ENCODE assay signal across 10 cellular contexts in genomic region chr15:42576776-42577175, GRCh38. TPM values are rescaled to one million over a fixed set of nuclear protein-coding genes. Genes with fewer than 3 reads are reported as not detected.
DNase-seq lines count a peak whose midpoint lies in the region; ATAC-seq and TF ChIP-seq lines count a peak whose summit lies in the region.
"Had no signal": no experiment of that assay in that cellular context is flagged by ENCODE, and none has a peak within 500 bp of the region (broad histone marks: within the 10 kb centered on the region; RNA-seq: fewer than 3 reads in every experiment).

No MANE protein-coding gene starts in this region.

- TF ChIP-seq CTCF in left ventricle myocardium inferior (IDR thresholded peaks at IDR 0.05; ENCODE audit: borderline replicate concordance) (no peak), lower lobe of right lung (IDR thresholded peaks at IDR 0.05) (no peak), upper lobe of left lung (IDR thresholded peaks at IDR 0.05) (no peak)

- intact Hi-C loops in left ventricle myocardium inferior (cut with micrococcal nuclease) (no loop called here), right cardiac atrium (cut with DNase I) (no loop called here), lower lobe of right lung (cut with DNase I) (no loop called here)

- no peak for TF ChIP-seq POLR2A in upper lobe of left lung (IDR thresholded peaks at IDR 0.05)

- peaks cover 13% of the 10 kb centered on the region for H3K27me3 Mint-ChIP-seq in activated CD8-positive, alpha-beta T cell treated with anti-CD3 and anti-CD28 coated beads, Interleukin-2, amount 10 ng/mL, durations not matched to agents 7 days and 5 days (ENCODE audit: low read depth)

- H3K36me3 ChIP-seq in left ventricle myocardium inferior, result no peaks in the 10 kb centered on the region
- no peaks in the 10 kb centered on the region for H3K36me3 ChIP-seq in lower lobe of right lung
- no peaks in the 10 kb centered on the region for H3K36me3 ChIP-seq in upper lobe of left lung

- no peak for ATAC-seq in right cardiac atrium
- no peak for ATAC-seq in activated CD8-positive, alpha-beta T cell treated with anti-CD3 and anti-CD28 coated beads, Interleukin-2, amount 10 ng/mL, durations not matched to agents 7 days and 5 days
- ATAC-seq in lower lobe of right lung, result no peak
- no peak for ATAC-seq in upper lobe of left lung (ENCODE audit: low FRiP score in 2 of 2)
- ATAC-seq in HG02973 (IDR thresholded peaks at IDR 0.05; ENCODE audit: unreplicated experiment), result no peak
- ATAC-seq in HG03469 (IDR thresholded peaks at IDR 0.05; ENCODE audit: unreplicated experiment), result no peak

- H3K27me3 ChIP-seq in left ventricle myocardium inferior (ENCODE audit: low read depth) (no peaks in the 10 kb centered on the region), right cardiac atrium (ENCODE audit: control insufficient read depth, insufficient read depth) (no peaks in the 10 kb centered on the region), lower lobe of right lung (ENCODE audit: low read depth) (no peaks in the 10 kb centered on the region), upper lobe of left lung (no peaks in the 10 kb centered on the region)

- POLR2A ChIA-PET in activated CD8-positive, alpha-beta T cell treated with anti-CD3 and anti-CD28 coated beads, Interleukin-2, amount 10 ng/mL, durations not matched to agents 7 days and 5 days (lab: Charles Lee), result interaction anchor here (3.4 kb wide), 1 partner anchor 29 kb away, joined by 12 read pairs; no protein-coding TSS in a partner anchor

- CTCF ChIA-PET in activated CD8-positive, alpha-beta T cell treated with anti-CD3 and anti-CD28 coated beads, Interleukin-2, amount 10 ng/mL, durations not matched to agents 7 days and 5 days (lab: Charles Lee), result interaction anchor here (1.0 to 1.4 kb wide), 3 partner anchors 15 to 73 kb away, joined by 4 to 6 read pairs (median 4); no protein-coding TSS in a partner anchor

- H3K4me1 Mint-ChIP-seq in activated CD8-positive, alpha-beta T cell treated with anti-CD3 and anti-CD28 coated beads, Interleukin-2, amount 10 ng/mL, durations not matched to agents 7 days and 5 days (ENCODE audit: low read depth), result peaks cover 47% of the 10 kb centered on the region

- H3K9me3 ChIP-seq in left ventricle myocardium inferior (replicated peaks) (no peaks in the 10 kb centered on the region), right cardiac atrium (ENCODE audit: control insufficient read depth, low read length) (no peaks in the 10 kb centered on the region), lower lobe of right lung (no peaks in the 10 kb centered on the region), upper lobe of left lung (no peaks in the 10 kb centered on the region)

- H3K4me3 ChIP-seq in left ventricle myocardium inferior (peak overlapping the region; percentile 92), right cardiac atrium (ENCODE audit: low read length) (no peak overlapping the region), lower lobe of right lung (peak overlapping the region; percentile 91), upper lobe of left lung (peak overlapping the region in 3 of 4 donors; percentile 70 to 93 (median 86))

- H3K27ac ChIP-seq in left ventricle myocardium inferior (replicated peaks) (peak overlapping the region; percentile 68), right cardiac atrium (ENCODE audit: low read length) (no peak overlapping the region), lower lobe of right lung (no peak overlapping the region), upper lobe of left lung (peak overlapping the region in 3 of 4 donors; percentile 79 to 92 (median 90))

- no peak overlapping the region for H3K27ac Mint-ChIP-seq in activated CD8-positive, alpha-beta T cell treated with anti-CD3 and anti-CD28 coated beads, Interleukin-2, amount 10 ng/mL, durations not matched to agents 7 days and 5 days

- DNase-seq in left ventricle myocardium inferior (no peak), right cardiac atrium (no peak), lower lobe of right lung (no peak), upper lobe of left lung (no peak)
- DNase-seq in activated CD8-positive, alpha-beta T cell treated with anti-CD3 and anti-CD28 coated beads, Interleukin-2, amount 10 ng/mL, durations not matched to agents 7 days and 5 days, result no peak
- DNase-seq in activated CD4-positive, alpha-beta T cell treated with anti-CD3 and anti-CD28 coated beads for 48 hours, result no peak
- DNase-seq: DMS153, NCI-H187 had no signal

- WGBS in right cardiac atrium, result 82% methylated on average over 1 of the region's 1 CpG
- WGBS in upper lobe of left lung, 2 donors, result 83 to 88% methylated on average over 1 of the region's 1 CpG

- peak overlapping the region; percentile 95 for H3K4me3 Mint-ChIP-seq in activated CD8-positive, alpha-beta T cell treated with anti-CD3 and anti-CD28 coated beads, Interleukin-2, amount 10 ng/mL, durations not matched to agents 7 days and 5 days

- TF ChIP-seq EP300 in upper lobe of left lung (IDR thresholded peaks at IDR 0.05), result no peak

- H3K36me3 Mint-ChIP-seq in activated CD8-positive, alpha-beta T cell treated with anti-CD3 and anti-CD28 coated beads, Interleukin-2, amount 10 ng/mL, durations not matched to agents 7 days and 5 days (ENCODE audit: low read depth), result peaks cover 2% of the 10 kb centered on the region

- no peaks in the 10 kb centered on the region for H3K9me3 Mint-ChIP-seq in activated CD8-positive, alpha-beta T cell treated with anti-CD3 and anti-CD28 coated beads, Interleukin-2, amount 10 ng/mL, durations not matched to agents 7 days and 5 days (ENCODE audit: insufficient read depth)

- H3K4me1 ChIP-seq in left ventricle myocardium inferior (peaks cover 65% of the 10 kb centered on the region), right cardiac atrium (ENCODE audit: control insufficient read depth, insufficient read depth, low read length) (peaks cover 6% of the 10 kb centered on the region), lower lobe of right lung (peaks cover 36% of the 10 kb centered on the region), upper lobe of left lung (peaks cover 13 to 39% (median 34%) of the 10 kb centered on the region in 4 donors)

RNA-seq across cellular contexts. Expression of gene STARD9, which starts 1.4 kb away (rescaled TPM):
- total RNA-seq in left ventricle myocardium inferior (4.9 TPM), right cardiac atrium (10 to 100 TPM in 3 of 4 donors, 1 to 10 TPM in 1; 9.9 to 12.0 (median 11.5) TPM), lower lobe of right lung (21.9 TPM), upper lobe of left lung (100 to 1,000 TPM in 1 of 6 donors, 10 to 100 TPM in 5; 14.6 to 141 (median 28.8) TPM)
- polyA plus RNA-seq in right cardiac atrium, result 8.6 TPM
- total RNA-seq in activated CD8-positive, alpha-beta T cell treated with anti-CD3 and anti-CD28 coated beads, Interleukin-2, amount 10 ng/mL, durations not matched to agents 7 days and 5 days, result 10 to 100 TPM; 12.8 to 13.0 TPM

RNA-seq across cellular contexts. Expression of gene HAUS2, which starts 28.1 kb away (rescaled TPM):
- total RNA-seq in left ventricle myocardium inferior, result 9.9 TPM
- total RNA-seq in right cardiac atrium, result 10 to 100 TPM; 10.0 to 15.2 (median 12.1) TPM
- 12.4 TPM for polyA plus RNA-seq in right cardiac atrium
- total RNA-seq in activated CD8-positive, alpha-beta T cell treated with anti-CD3 and anti-CD28 coated beads, Interleukin-2, amount 10 ng/mL, durations not matched to agents 7 days and 5 days, result 10 to 100 TPM; 42.2 to 44.7 TPM
- total RNA-seq in lower lobe of right lung, result 21.4 TPM
- total RNA-seq in upper lobe of left lung, result 10 to 100 TPM; 10.2 to 31.9 (median 20.5) TPM

RNA-seq across cellular contexts. Expression of gene LRRC57, which starts 28.2 kb away (rescaled TPM):
- total RNA-seq in left ventricle myocardium inferior (15.0 TPM), right cardiac atrium (10 to 100 TPM; 11.1 to 17.2 (median 14.4) TPM), lower lobe of right lung (23.7 TPM), upper lobe of left lung (10 to 100 TPM; 24.0 to 48.2 (median 31.2) TPM)
- polyA plus RNA-seq in right cardiac atrium, result 7.3 TPM
- total RNA-seq in activated CD8-positive, alpha-beta T cell treated with anti-CD3 and anti-CD28 coated beads, Interleukin-2, amount 10 ng/mL, durations not matched to agents 7 days and 5 days, result 10 to 100 TPM; 28.2 to 30.4 TPM

Comparison
In these comparisons a context has a peak if more than half of its experiments do, and no peak if none do; other contexts are left out.
1. H3K27ac ChIP-seq: peak in left ventricle myocardium inferior (single experiment) and upper lobe of left lung (3 of 4); none in right cardiac atrium (single experiment) and lower lobe of right lung (single experiment).